14 cellular contexts compared by ENCODE assay signal in the genomic region with DNA sequence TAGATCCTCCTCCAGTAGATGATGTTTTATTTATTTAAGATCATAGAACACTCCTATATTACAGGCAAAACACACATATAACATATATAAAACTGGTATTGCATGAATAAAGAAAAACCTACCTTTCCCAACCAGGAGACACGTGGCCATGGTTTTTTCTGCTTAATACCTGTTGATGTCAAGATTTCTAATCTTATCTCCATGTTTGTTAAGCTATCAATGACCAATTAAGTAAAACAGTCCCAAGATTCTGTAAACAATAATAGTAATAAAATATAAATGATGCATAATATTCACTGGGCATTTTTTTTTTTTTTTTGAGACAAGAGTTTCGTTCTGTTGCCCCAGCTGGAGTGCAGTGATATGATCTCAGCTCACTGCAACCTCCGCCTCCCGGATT. TPM values are rescaled to one million over a fixed set of nuclear protein-coding genes. Genes with fewer than 3 reads are reported as not detected.
DNase-seq lines count a peak whose midpoint lies in the region; ATAC-seq lines count a peak whose summit lies in the region.
"Had no signal": no experiment of that assay in that cellular context is flagged by ENCODE, and none has a peak within 500 bp of the region (broad histone marks: within the 10 kb centered on the region; RNA-seq: fewer than 3 reads in every experiment).

No MANE protein-coding gene starts in this region.

- no peaks in the 10 kb centered on the region for H3K27me3 Mint-ChIP-seq in activated naive CD4-positive, alpha-beta T cell treated with anti-CD3 and anti-CD28 coated beads, Interleukin-2, amount 50 U/mL, for 24 hours
- no peaks in the 10 kb centered on the region for H3K27me3 Mint-ChIP-seq in activated T-helper 17 cell treated with anti-CD3 and anti-CD28 coated beads, Interleukin-2, amount 50 U/mL, for 72 hours
- H3K27me3 Mint-ChIP-seq in immature natural killer cell (ENCODE audit: low read depth in 3 of 3) = peaks cover 0 to 4% (median 0%) of the 10 kb centered on the region in 3 donors
- H3K27me3 Mint-ChIP-seq in stimulated activated memory B cell treated with anti-CD40 and anti-IgM and Interleukin-4, amounts not matched to agents 10 μg/mL and 1 μg/mL and 100 μg/mL, for 72 hours = no peaks in the 10 kb centered on the region

- peaks cover 17% of the 10 kb centered on the region for H3K4me1 Mint-ChIP-seq in activated naive CD4-positive, alpha-beta T cell treated with anti-CD3 and anti-CD28 coated beads, Interleukin-2, amount 50 U/mL, for 24 hours
- peaks cover 10% of the 10 kb centered on the region for H3K4me1 Mint-ChIP-seq in activated T-helper 17 cell treated with anti-CD3 and anti-CD28 coated beads, Interleukin-2, amount 50 U/mL, for 72 hours
- H3K4me1 Mint-ChIP-seq in immature natural killer cell = peaks cover 14 to 29% of the 10 kb centered on the region in 2 donors
- peaks cover 6% of the 10 kb centered on the region for H3K4me1 Mint-ChIP-seq in stimulated activated memory B cell treated with anti-CD40 and anti-IgM and Interleukin-4, amounts not matched to agents 10 μg/mL and 1 μg/mL and 100 μg/mL, for 72 hours

- peak overlapping the region; percentile 63 for H3K4me3 Mint-ChIP-seq in activated naive CD4-positive, alpha-beta T cell treated with anti-CD3 and anti-CD28 coated beads, Interleukin-2, amount 50 U/mL, for 24 hours
- H3K4me3 Mint-ChIP-seq in activated T-helper 17 cell treated with anti-CD3 and anti-CD28 coated beads, Interleukin-2, amount 50 U/mL, for 72 hours = peak overlapping the region; percentile 86
- peak overlapping the region; percentile 48 to 91 (median 75) for H3K4me3 Mint-ChIP-seq in immature natural killer cell
- peak overlapping the region; percentile 48 for H3K4me3 Mint-ChIP-seq in stimulated activated memory B cell treated with anti-CD40 and anti-IgM and Interleukin-4, amounts not matched to agents 10 μg/mL and 1 μg/mL and 100 μg/mL, for 72 hours

- no peaks in the 10 kb centered on the region for H3K36me3 Mint-ChIP-seq in activated naive CD4-positive, alpha-beta T cell treated with anti-CD3 and anti-CD28 coated beads, Interleukin-2, amount 50 U/mL, for 24 hours
- H3K36me3 Mint-ChIP-seq in activated T-helper 17 cell treated with anti-CD3 and anti-CD28 coated beads, Interleukin-2, amount 50 U/mL, for 72 hours (ENCODE audit: low read depth) = peaks cover 5% of the 10 kb centered on the region
- peaks cover 0 to 3% (median 0%) of the 10 kb centered on the region in 3 donors for H3K36me3 Mint-ChIP-seq in immature natural killer cell
- no peaks in the 10 kb centered on the region for H3K36me3 Mint-ChIP-seq in stimulated activated memory B cell treated with anti-CD40 and anti-IgM and Interleukin-4, amounts not matched to agents 10 μg/mL and 1 μg/mL and 100 μg/mL, for 72 hours

- DNase-seq in activated naive CD4-positive, alpha-beta T cell treated with anti-CD3 and anti-CD28 coated beads, Interleukin-2, amount 50 U/mL, for 16 hours = no peak
- DNase-seq in immature natural killer cell (no peak), NCI-H2081 treated with DMSO at 0.1 percent for 48 hours (lab: John Stamatoyannopoulos, UW) (no peak), NCI-H1092 treated with DMSO at 0.1 percent for 48 hours (lab: John Stamatoyannopoulos, UW) (no peak)
- no peak for DNase-seq in central memory CD4-positive, alpha-beta T cell
- DNase-seq: activated CD4-positive, CD25-positive, alpha-beta regulatory T cell treated with anti-CD3 and anti-CD28 coated beads, Interleukin-2, amount 50 U/mL, for 72 hours; activated effector memory CD4-positive, alpha-beta T cell treated with anti-CD3 and anti-CD28 coated beads, Interleukin-2, amount 50 U/mL, for 16 hours; NCI-H1105 treated with DMSO at 0.1 percent for 48 hours; NCI-H345; uterus had no signal

- ATAC-seq in activated T-helper 17 cell treated with anti-CD3 and anti-CD28 coated beads, Interleukin-2, amount 50 U/mL, for 72 hours (replicated peaks) = no peak
- ATAC-seq in stimulated activated memory B cell treated with anti-CD40 and anti-IgM and Interleukin-4, amounts not matched to agents 10 μg/mL and 1 μg/mL and 100 μg/mL, for 72 hours = no peak
- ATAC-seq: GM12878 had no signal

- H3K27ac Mint-ChIP-seq in activated naive CD4-positive, alpha-beta T cell treated with anti-CD3 and anti-CD28 coated beads, Interleukin-2, amount 50 U/mL, for 24 hours = no peak overlapping the region
- H3K27ac Mint-ChIP-seq in activated T-helper 17 cell treated with anti-CD3 and anti-CD28 coated beads, Interleukin-2, amount 50 U/mL, for 72 hours = no peak overlapping the region
- H3K27ac Mint-ChIP-seq in immature natural killer cell = peak overlapping the region in 2 of 6 donors; percentile 62 to 69
- no peak overlapping the region for H3K27ac Mint-ChIP-seq in stimulated activated memory B cell treated with anti-CD40 and anti-IgM and Interleukin-4, amounts not matched to agents 10 μg/mL and 1 μg/mL and 100 μg/mL, for 72 hours

- H3K9me3 Mint-ChIP-seq in activated naive CD4-positive, alpha-beta T cell treated with anti-CD3 and anti-CD28 coated beads, Interleukin-2, amount 50 U/mL, for 24 hours = no peaks in the 10 kb centered on the region
- H3K9me3 Mint-ChIP-seq in activated T-helper 17 cell treated with anti-CD3 and anti-CD28 coated beads, Interleukin-2, amount 50 U/mL, for 72 hours = no peaks in the 10 kb centered on the region
- no peaks in the 10 kb centered on the region for H3K9me3 Mint-ChIP-seq in immature natural killer cell
- H3K9me3 Mint-ChIP-seq in stimulated activated memory B cell treated with anti-CD40 and anti-IgM and Interleukin-4, amounts not matched to agents 10 μg/mL and 1 μg/mL and 100 μg/mL, for 72 hours = no peaks in the 10 kb centered on the region

RNA-seq across cellular contexts. Expression of a gene that starts 1.7 kb away (rescaled TPM):
- total RNA-seq in activated T-helper 17 cell treated with anti-CD3 and anti-CD28 coated beads, Interleukin-2, amount 50 U/mL, for 72 hours = 1 to 10 TPM; 5.8 to 9.0 TPM
- 1 to 10 TPM; 1.1 to 4.2 (median 2.0) TPM for polyA plus RNA-seq in immature natural killer cell
